1 cellular context compared by ENCODE assay signal in the genomic region with DNA sequence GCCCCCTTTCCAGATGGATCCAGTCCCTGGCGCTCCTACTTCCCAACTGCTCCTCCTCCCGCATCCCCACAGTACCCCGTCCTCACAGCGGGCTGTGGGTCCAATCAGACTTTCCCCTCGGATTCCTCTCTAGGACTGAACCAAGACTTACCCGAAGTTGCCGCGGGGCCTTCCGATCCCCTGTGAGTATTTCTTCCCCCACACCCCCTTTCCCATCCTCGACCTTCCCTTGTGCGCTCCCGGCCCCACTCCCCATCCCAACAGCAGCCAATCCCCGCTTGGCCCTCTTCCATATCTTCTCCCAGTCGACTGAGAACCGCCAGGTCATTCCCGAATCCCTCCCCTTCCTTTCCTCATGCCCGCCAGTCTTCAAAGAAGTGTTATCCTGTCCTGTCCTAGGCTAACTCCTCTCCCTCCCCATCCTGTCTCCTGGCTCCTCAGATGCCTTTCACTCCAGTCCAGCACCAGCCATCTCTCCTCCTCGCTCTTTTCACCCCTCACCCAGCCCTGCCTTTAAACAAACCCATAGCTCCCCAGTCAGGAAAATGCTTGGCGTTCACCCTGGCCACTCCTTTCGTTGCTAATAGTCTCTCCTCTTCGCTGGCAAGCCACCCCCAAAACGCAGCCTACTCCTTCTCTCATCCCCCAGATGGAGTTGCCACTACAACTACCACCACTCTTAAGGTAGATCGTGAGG.
TF ChIP-seq lines count a peak whose summit lies in the region.

No MANE protein-coding gene starts in this region.

TF ChIP-seq in IMR-90, 13 proteins besides CTCF, POLR2A, EP300 and RAD21:
- TF ChIP-seq RFX5 (IDR thresholded peaks at IDR 0.05; ENCODE audit: low read depth, low read length) (no peak), MAFK (IDR thresholded peaks at IDR 0.05; ENCODE audit: low read depth, low read length) (no peak), CHD1 (IDR thresholded peaks at IDR 0.05; ENCODE audit: low read depth, low read length) (no peak), MXI1 (IDR thresholded peaks at IDR 0.05; ENCODE audit: borderline replicate concordance, low read depth, low read length) (no peak)
- TF ChIP-seq, protein P1, sequence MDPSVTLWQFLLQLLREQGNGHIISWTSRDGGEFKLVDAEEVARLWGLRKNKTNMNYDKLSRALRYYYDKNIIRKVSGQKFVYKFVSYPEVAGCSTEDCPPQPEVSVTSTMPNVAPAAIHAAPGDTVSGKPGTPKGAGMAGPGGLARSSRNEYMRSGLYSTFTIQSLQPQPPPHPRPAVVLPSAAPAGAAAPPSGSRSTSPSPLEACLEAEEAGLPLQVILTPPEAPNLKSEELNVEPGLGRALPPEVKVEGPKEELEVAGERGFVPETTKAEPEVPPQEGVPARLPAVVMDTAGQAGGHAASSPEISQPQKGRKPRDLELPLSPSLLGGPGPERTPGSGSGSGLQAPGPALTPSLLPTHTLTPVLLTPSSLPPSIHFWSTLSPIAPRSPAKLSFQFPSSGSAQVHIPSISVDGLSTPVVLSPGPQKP (IDR thresholded peaks at IDR 0.05; ENCODE audit: borderline replicate concordance, low read depth, low read length): no peak
